In genomic region chr12:93449277-93449676, GRCh38 we compare ENCODE assay signal across 1 cellular context.
TF ChIP-seq lines count a peak whose summit lies in the region.

No MANE protein-coding gene starts in this region.

TF ChIP-seq in GM23338, 12 proteins besides CTCF, POLR2A, EP300 and RAD21:
- TF ChIP-seq ZNF462 (CRISPR knock-in tag; IDR thresholded peaks at IDR 0.05) = no peak
- no peak for TF ChIP-seq NANOG (IDR thresholded peaks at IDR 0.05; ENCODE audit: borderline replicate concordance)
- TF ChIP-seq POLR2AphosphoS5 (IDR thresholded peaks at IDR 0.05; ENCODE audit: low read depth) = no peak
- TF ChIP-seq CREB1 (CRISPR knock-in tag; IDR thresholded peaks at IDR 0.05; ENCODE audit: low read depth) = no peak
- no peak for TF ChIP-seq EZH2 (IDR thresholded peaks at IDR 0.05; ENCODE audit: low read depth, unreplicated experiment)
- TF ChIP-seq STAT1 (IDR thresholded peaks at IDR 0.05; ENCODE audit: unreplicated experiment) = no peak
- no peak for TF ChIP-seq ZNF114 (CRISPR knock-in tag; IDR thresholded peaks at IDR 0.05)
- TF ChIP-seq JUNB (IDR thresholded peaks at IDR 0.05; ENCODE audit: unreplicated experiment) = no peak
- no peak for TF ChIP-seq ETS1 (IDR thresholded peaks at IDR 0.05)
- TF ChIP-seq EZH2phosphoT487 (IDR thresholded peaks at IDR 0.05; ENCODE audit: unreplicated experiment) = no peak
- TF ChIP-seq ZNF331 (CRISPR knock-in tag; IDR thresholded peaks at IDR 0.05; ENCODE audit: low read depth) = no peak
- TF ChIP-seq, protein P1, sequence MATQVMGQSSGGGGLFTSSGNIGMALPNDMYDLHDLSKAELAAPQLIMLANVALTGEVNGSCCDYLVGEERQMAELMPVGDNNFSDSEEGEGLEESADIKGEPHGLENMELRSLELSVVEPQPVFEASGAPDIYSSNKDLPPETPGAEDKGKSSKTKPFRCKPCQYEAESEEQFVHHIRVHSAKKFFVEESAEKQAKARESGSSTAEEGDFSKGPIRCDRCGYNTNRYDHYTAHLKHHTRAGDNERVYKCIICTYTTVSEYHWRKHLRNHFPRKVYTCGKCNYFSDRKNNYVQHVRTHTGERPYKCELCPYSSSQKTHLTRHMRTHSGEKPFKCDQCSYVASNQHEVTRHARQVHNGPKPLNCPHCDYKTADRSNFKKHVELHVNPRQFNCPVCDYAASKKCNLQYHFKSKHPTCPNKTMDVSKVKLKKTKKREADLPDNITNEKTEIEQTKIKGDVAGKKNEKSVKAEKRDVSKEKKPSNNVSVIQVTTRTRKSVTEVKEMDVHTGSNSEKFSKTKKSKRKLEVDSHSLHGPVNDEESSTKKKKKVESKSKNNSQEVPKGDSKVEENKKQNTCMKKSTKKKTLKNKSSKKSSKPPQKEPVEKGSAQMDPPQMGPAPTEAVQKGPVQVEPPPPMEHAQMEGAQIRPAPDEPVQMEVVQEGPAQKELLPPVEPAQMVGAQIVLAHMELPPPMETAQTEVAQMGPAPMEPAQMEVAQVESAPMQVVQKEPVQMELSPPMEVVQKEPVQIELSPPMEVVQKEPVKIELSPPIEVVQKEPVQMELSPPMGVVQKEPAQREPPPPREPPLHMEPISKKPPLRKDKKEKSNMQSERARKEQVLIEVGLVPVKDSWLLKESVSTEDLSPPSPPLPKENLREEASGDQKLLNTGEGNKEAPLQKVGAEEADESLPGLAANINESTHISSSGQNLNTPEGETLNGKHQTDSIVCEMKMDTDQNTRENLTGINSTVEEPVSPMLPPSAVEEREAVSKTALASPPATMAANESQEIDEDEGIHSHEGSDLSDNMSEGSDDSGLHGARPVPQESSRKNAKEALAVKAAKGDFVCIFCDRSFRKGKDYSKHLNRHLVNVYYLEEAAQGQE (IDR thresholded peaks at IDR 0.05; ENCODE audit: unreplicated experiment) = no peak
